1 cellular context compared by ENCODE assay signal in the genomic region with DNA sequence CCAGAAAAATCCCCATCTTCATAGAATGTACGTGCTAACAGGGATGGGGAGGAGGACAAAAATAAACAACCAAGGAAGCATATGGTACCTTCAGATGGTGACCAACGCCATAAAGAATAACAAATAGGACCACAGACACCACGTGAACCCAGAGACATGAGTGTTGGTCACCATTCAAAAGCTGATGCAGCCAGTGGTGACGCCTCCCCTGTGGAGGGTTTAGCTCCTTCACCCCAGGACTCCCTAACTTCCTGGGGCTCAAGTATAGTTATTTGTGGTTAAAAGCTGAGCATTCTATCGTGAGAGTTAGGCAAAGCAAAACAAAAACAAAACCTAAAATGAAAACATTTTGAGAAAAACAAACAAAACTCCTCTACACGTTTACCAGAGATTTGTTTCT.
TF ChIP-seq lines count a peak whose summit lies in the region.

No MANE protein-coding gene starts in this region.

TF ChIP-seq in HEK293, 187 proteins besides CTCF, POLR2A, EP300 and RAD21 (continued from another document):
- TF ChIP-seq, protein P1, sequence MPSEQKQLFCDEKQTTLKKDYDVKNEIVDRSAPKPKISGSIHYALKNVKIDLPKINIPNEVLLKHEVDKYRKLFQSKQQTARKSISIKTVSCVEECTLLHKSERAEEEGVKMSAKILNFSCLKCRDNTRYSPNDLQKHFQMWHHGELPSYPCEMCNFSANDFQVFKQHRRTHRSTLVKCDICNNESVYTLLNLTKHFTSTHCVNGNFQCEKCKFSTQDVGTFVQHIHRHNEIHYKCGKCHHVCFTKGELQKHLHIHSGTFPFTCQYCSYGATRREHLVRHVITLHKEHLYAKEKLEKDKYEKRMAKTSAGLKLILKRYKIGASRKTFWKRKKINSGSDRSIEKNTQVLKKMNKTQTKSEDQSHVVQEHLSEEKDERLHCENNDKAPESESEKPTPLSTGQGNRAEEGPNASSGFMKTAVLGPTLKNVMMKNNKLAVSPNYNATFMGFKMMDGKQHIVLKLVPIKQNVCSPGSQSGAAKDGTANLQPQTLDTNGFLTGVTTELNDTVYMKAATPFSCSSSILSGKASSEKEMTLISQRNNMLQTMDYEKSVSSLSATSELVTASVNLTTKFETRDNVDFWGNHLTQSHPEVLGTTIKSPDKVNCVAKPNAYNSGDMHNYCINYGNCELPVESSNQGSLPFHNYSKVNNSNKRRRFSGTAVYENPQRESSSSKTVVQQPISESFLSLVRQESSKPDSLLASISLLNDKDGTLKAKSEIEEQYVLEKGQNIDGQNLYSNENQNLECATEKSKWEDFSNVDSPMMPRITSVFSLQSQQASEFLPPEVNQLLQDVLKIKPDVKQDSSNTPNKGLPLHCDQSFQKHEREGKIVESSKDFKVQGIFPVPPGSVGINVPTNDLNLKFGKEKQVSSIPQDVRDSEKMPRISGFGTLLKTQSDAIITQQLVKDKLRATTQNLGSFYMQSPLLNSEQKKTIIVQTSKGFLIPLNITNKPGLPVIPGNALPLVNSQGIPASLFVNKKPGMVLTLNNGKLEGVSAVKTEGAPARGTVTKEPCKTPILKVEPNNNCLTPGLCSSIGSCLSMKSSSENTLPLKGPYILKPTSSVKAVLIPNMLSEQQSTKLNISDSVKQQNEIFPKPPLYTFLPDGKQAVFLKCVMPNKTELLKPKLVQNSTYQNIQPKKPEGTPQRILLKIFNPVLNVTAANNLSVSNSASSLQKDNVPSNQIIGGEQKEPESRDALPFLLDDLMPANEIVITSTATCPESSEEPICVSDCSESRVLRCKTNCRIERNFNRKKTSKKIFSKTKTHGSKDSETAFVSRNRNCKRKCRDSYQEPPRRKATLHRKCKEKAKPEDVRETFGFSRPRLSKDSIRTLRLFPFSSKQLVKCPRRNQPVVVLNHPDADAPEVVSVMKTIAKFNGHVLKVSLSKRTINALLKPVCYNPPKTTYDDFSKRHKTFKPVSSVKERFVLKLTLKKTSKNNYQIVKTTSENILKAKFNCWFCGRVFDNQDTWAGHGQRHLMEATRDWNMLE (tag by site-specific recombination; conservative IDR thresholded peaks at IDR 0.05; ENCODE audit: low read depth) = no peak
- TF ChIP-seq EGR2 (tag by site-specific recombination; IDR thresholded peaks at IDR 0.05; ENCODE audit: low read depth) (no peak), ZNF404 (tag by site-specific recombination; IDR thresholded peaks at IDR 0.05) (no peak)
